ENCODE assay signal across 1 cellular context in genomic region chr13:96966415-96967102, GRCh38.
TF ChIP-seq lines count a peak whose summit lies in the region.

No MANE protein-coding gene starts in this region.

TF ChIP-seq in HepG2, 621 proteins besides CTCF, POLR2A, EP300 and RAD21:
- TF ChIP-seq ZNF660 (CRISPR knock-in tag; IDR thresholded peaks at IDR 0.05; ENCODE audit: borderline replicate concordance, low read depth) = no peak
- TF ChIP-seq MNT (IDR thresholded peaks at IDR 0.05) = peak; percentile 91
- no peak for TF ChIP-seq PAXIP1 (CRISPR knock-in tag; conservative IDR thresholded peaks at IDR 0.05)
